1 cellular context compared by ENCODE assay signal in genomic region chr12:12704593-12705230, GRCh38.
TF ChIP-seq lines count a peak whose summit lies in the region.

No MANE protein-coding gene starts in this region.

TF ChIP-seq in HepG2, 621 proteins besides CTCF, POLR2A, EP300 and RAD21 (continues in another document):
- no peak for TF ChIP-seq ZNF530 (CRISPR knock-in tag; IDR thresholded peaks at IDR 0.05; ENCODE audit: low read depth)
- TF ChIP-seq, protein P1, sequence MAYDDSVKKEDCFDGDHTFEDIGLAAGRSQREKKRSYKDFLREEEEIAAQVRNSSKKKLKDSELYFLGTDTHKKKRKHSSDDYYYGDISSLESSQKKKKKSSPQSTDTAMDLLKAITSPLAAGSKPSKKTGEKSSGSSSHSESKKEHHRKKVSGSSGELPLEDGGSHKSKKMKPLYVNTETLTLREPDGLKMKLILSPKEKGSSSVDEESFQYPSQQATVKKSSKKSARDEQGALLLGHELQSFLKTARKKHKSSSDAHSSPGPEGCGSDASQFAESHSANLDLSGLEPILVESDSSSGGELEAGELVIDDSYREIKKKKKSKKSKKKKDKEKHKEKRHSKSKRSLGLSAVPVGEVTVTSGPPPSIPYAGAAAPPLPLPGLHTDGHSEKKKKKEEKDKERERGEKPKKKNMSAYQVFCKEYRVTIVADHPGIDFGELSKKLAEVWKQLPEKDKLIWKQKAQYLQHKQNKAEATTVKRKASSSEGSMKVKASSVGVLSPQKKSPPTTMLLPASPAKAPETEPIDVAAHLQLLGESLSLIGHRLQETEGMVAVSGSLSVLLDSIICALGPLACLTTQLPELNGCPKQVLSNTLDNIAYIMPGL (CRISPR knock-in tag; IDR thresholded peaks at IDR 0.05; ENCODE audit: borderline replicate concordance in 1 of 2, low read depth in 1 of 2) = peak; percentile 38 to 58; a peak in 2 of 4 replicates
- TF ChIP-seq ZNF503 (CRISPR knock-in tag; IDR thresholded peaks at IDR 0.05) = no peak
- 0 out of 2 replicates have a peak, but pooled peaks have one; percentile 16 for TF ChIP-seq HDAC2 (CRISPR knock-in tag; IDR thresholded peaks at IDR 0.05)
- TF ChIP-seq SRF (IDR thresholded peaks at IDR 0.05; ENCODE audit: low read depth, low read length) = no peak
- TF ChIP-seq KMT2A (CRISPR knock-in tag; IDR thresholded peaks at IDR 0.05) = no peak
- no peak for TF ChIP-seq SRSF9 (IDR thresholded peaks at IDR 0.05; ENCODE audit: borderline replicate concordance, insufficient read depth, low read depth, low read length, poor library complexity, severe bottlenecking)
- 0 out of 2 replicates have a peak, but pooled peaks have one; percentile 40 for TF ChIP-seq ZFP1 (CRISPR knock-in tag; IDR thresholded peaks at IDR 0.05)
- 0 out of 3 replicates have a peak, but pooled peaks have one; percentile 50 for TF ChIP-seq MXI1 (IDR thresholded peaks at IDR 0.05; ENCODE audit: borderline replicate concordance, low read depth, low read length)
- TF ChIP-seq, protein P2, sequence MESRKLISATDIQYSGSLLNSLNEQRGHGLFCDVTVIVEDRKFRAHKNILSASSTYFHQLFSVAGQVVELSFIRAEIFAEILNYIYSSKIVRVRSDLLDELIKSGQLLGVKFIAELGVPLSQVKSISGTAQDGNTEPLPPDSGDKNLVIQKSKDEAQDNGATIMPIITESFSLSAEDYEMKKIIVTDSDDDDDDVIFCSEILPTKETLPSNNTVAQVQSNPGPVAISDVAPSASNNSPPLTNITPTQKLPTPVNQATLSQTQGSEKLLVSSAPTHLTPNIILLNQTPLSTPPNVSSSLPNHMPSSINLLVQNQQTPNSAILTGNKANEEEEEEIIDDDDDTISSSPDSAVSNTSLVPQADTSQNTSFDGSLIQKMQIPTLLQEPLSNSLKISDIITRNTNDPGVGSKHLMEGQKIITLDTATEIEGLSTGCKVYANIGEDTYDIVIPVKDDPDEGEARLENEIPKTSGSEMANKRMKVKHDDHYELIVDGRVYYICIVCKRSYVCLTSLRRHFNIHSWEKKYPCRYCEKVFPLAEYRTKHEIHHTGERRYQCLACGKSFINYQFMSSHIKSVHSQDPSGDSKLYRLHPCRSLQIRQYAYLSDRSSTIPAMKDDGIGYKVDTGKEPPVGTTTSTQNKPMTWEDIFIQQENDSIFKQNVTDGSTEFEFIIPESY (CRISPR knock-in tag; IDR thresholded peaks at IDR 0.05) = peak; percentile 22; the same call in 1 of the 2 replicates
- peak; percentile 34; the same call in 1 of the 2 replicates for TF ChIP-seq CHD2 (IDR thresholded peaks at IDR 0.05; ENCODE audit: low read depth, low read length)
- TF ChIP-seq STAT5B (CRISPR knock-in tag; IDR thresholded peaks at IDR 0.05) = no peak
- peak; percentile 21; the same call in 1 of the 2 replicates for TF ChIP-seq NR2F6 (IDR thresholded peaks at IDR 0.05)
- TF ChIP-seq NR2F6 (CRISPR knock-in tag; IDR thresholded peaks at IDR 0.05) = peak; percentile 35; the same call in 1 of the 2 replicates
- TF ChIP-seq, protein P3, sequence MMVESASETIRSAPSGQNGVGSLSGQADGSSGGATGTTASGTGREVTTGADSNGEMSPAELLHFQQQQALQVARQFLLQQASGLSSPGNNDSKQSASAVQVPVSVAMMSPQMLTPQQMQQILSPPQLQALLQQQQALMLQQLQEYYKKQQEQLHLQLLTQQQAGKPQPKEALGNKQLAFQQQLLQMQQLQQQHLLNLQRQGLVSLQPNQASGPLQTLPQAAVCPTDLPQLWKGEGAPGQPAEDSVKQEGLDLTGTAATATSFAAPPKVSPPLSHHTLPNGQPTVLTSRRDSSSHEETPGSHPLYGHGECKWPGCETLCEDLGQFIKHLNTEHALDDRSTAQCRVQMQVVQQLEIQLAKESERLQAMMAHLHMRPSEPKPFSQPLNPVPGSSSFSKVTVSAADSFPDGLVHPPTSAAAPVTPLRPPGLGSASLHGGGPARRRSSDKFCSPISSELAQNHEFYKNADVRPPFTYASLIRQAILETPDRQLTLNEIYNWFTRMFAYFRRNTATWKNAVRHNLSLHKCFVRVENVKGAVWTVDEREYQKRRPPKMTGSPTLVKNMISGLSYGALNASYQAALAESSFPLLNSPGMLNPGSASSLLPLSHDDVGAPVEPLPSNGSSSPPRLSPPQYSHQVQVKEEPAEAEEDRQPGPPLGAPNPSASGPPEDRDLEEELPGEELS (CRISPR knock-in tag; IDR thresholded peaks at IDR 0.05) = peak; percentile 51; the same call in 1 of the 2 replicates
- TF ChIP-seq KAT8 (CRISPR knock-in tag; IDR thresholded peaks at IDR 0.05) = peak; percentile 55; the same call in 1 of the 2 replicates
- TF ChIP-seq SOX6 (IDR thresholded peaks at IDR 0.05) = no peak
- TF ChIP-seq SOX6 (CRISPR knock-in tag; IDR thresholded peaks at IDR 0.05) = peak; percentile 32; the same call in 1 of the 2 replicates
- TF ChIP-seq TSC22D2 (CRISPR knock-in tag; IDR thresholded peaks at IDR 0.05; ENCODE audit: borderline replicate concordance) = no peak
- no peak for TF ChIP-seq SAFB2 (CRISPR knock-in tag; IDR thresholded peaks at IDR 0.05; ENCODE audit: borderline replicate concordance, low read depth)
- TF ChIP-seq, protein P4, sequence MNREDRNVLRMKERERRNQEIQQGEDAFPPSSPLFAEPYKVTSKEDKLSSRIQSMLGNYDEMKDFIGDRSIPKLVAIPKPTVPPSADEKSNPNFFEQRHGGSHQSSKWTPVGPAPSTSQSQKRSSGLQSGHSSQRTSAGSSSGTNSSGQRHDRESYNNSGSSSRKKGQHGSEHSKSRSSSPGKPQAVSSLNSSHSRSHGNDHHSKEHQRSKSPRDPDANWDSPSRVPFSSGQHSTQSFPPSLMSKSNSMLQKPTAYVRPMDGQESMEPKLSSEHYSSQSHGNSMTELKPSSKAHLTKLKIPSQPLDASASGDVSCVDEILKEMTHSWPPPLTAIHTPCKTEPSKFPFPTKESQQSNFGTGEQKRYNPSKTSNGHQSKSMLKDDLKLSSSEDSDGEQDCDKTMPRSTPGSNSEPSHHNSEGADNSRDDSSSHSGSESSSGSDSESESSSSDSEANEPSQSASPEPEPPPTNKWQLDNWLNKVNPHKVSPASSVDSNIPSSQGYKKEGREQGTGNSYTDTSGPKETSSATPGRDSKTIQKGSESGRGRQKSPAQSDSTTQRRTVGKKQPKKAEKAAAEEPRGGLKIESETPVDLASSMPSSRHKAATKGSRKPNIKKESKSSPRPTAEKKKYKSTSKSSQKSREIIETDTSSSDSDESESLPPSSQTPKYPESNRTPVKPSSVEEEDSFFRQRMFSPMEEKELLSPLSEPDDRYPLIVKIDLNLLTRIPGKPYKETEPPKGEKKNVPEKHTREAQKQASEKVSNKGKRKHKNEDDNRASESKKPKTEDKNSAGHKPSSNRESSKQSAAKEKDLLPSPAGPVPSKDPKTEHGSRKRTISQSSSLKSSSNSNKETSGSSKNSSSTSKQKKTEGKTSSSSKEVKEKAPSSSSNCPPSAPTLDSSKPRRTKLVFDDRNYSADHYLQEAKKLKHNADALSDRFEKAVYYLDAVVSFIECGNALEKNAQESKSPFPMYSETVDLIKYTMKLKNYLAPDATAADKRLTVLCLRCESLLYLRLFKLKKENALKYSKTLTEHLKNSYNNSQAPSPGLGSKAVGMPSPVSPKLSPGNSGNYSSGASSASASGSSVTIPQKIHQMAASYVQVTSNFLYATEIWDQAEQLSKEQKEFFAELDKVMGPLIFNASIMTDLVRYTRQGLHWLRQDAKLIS (CRISPR knock-in tag; IDR thresholded peaks at IDR 0.05) = no peak
- 0 out of 2 replicates have a peak, but pooled peaks have one; percentile 61 for TF ChIP-seq ZNF24 (IDR thresholded peaks at IDR 0.05)
- peak; percentile 56; the same call in 1 of the 2 replicates for TF ChIP-seq MED1 (CRISPR knock-in tag; IDR thresholded peaks at IDR 0.05)
- TF ChIP-seq SUZ12 (IDR thresholded peaks at IDR 0.05; ENCODE audit: low read depth, low read length) = no peak
- no peak for TF ChIP-seq ZBTB7B (CRISPR knock-in tag; IDR thresholded peaks at IDR 0.05)
- TF ChIP-seq ZNF44 (CRISPR knock-in tag; IDR thresholded peaks at IDR 0.05) = no peak
- TF ChIP-seq TEAD3 (CRISPR knock-in tag; optimal IDR thresholded peaks at IDR 0.05; ENCODE audit: borderline replicate concordance) = peak; percentile 97
- TF ChIP-seq MAFF (IDR thresholded peaks at IDR 0.05; ENCODE audit: low read depth, low read length) = 0 out of 2 replicates have a peak, but pooled peaks have one; percentile 5
- TF ChIP-seq ZMYM3 (CRISPR knock-in tag; IDR thresholded peaks at IDR 0.05) = no peak
- peak; percentile 92 for TF ChIP-seq FOSL2 (CRISPR knock-in tag; IDR thresholded peaks at IDR 0.05)
- TF ChIP-seq RFXANK (CRISPR knock-in tag; IDR thresholded peaks at IDR 0.05) = 0 out of 2 replicates have a peak, but pooled peaks have one; percentile 35
- TF ChIP-seq ZFP36L2 (CRISPR knock-in tag; IDR thresholded peaks at IDR 0.05) = no peak
- no peak for TF ChIP-seq FOXA1 (IDR thresholded peaks at IDR 0.05)
- TF ChIP-seq FOXA1 (CRISPR knock-in tag; IDR thresholded peaks at IDR 0.05) = 0 out of 2 replicates have a peak, but pooled peaks have one; percentile 27
- no peak for TF ChIP-seq ZNF484 (CRISPR knock-in tag; IDR thresholded peaks at IDR 0.05; ENCODE audit: borderline replicate concordance, low read depth)
- no peak for TF ChIP-seq TGIF2 (CRISPR knock-in tag; IDR thresholded peaks at IDR 0.05)
- TF ChIP-seq FOXO4 (CRISPR knock-in tag; conservative IDR thresholded peaks at IDR 0.05) = no peak
- TF ChIP-seq ZSCAN29 (CRISPR knock-in tag; conservative IDR thresholded peaks at IDR 0.05) = peak; percentile 67; the same call in 1 of the 2 replicates
- peak; percentile 80 for TF ChIP-seq MIXL1 (CRISPR knock-in tag; IDR thresholded peaks at IDR 0.05)
- peak in 1 of 2 experiments; percentile 57; a peak in 1 of 4 replicates for TF ChIP-seq NR2F1 (CRISPR knock-in tag; IDR thresholded peaks at IDR 0.05)
- 0 out of 2 replicates have a peak, but pooled peaks have one; percentile 9 for TF ChIP-seq HNF4A (CRISPR knock-in tag; IDR thresholded peaks at IDR 0.05)
- no peak for TF ChIP-seq GABPB1 (CRISPR knock-in tag; IDR thresholded peaks at IDR 0.05)
- no peak for TF ChIP-seq ZNF749 (CRISPR knock-in tag; IDR thresholded peaks at IDR 0.05; ENCODE audit: borderline replicate concordance)
- TF ChIP-seq SOX13 (IDR thresholded peaks at IDR 0.05) = no peak
- TF ChIP-seq SOX13 (CRISPR knock-in tag; conservative IDR thresholded peaks at IDR 0.05 in 1 of 2, IDR thresholded peaks at IDR 0.05 in 1 of 2) = peak in 1 of 2 experiments; percentile 47; a peak in 1 of 4 replicates
- no peak for TF ChIP-seq ZNF724P (CRISPR knock-in tag; IDR thresholded peaks at IDR 0.05; ENCODE audit: borderline replicate concordance)
- TF ChIP-seq CBFB (CRISPR knock-in tag; IDR thresholded peaks at IDR 0.05) = no peak
- TF ChIP-seq SAP130 (CRISPR knock-in tag; IDR thresholded peaks at IDR 0.05; ENCODE audit: low read depth) = peak; percentile 42; the same call in 1 of the 2 replicates
- TF ChIP-seq, protein P5, sequence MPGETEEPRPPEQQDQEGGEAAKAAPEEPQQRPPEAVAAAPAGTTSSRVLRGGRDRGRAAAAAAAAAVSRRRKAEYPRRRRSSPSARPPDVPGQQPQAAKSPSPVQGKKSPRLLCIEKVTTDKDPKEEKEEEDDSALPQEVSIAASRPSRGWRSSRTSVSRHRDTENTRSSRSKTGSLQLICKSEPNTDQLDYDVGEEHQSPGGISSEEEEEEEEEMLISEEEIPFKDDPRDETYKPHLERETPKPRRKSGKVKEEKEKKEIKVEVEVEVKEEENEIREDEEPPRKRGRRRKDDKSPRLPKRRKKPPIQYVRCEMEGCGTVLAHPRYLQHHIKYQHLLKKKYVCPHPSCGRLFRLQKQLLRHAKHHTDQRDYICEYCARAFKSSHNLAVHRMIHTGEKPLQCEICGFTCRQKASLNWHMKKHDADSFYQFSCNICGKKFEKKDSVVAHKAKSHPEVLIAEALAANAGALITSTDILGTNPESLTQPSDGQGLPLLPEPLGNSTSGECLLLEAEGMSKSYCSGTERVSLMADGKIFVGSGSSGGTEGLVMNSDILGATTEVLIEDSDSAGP (CRISPR knock-in tag; IDR thresholded peaks at IDR 0.05; ENCODE audit: borderline replicate concordance) = no peak
- no peak for TF ChIP-seq RCOR2 (CRISPR knock-in tag; IDR thresholded peaks at IDR 0.05)
- TF ChIP-seq TARDBP (CRISPR knock-in tag; IDR thresholded peaks at IDR 0.05) = peak; percentile 29; the same call in 1 of the 2 replicates
- TF ChIP-seq NFKBIZ (CRISPR knock-in tag; IDR thresholded peaks at IDR 0.05) = 0 out of 2 replicates have a peak, but pooled peaks have one; percentile 32
- TF ChIP-seq FOXA3 (CRISPR knock-in tag; IDR thresholded peaks at IDR 0.05) = peak; percentile 70
- no peak for TF ChIP-seq ZNF143 (CRISPR knock-in tag; IDR thresholded peaks at IDR 0.05)
- TF ChIP-seq EZH2 (conservative IDR thresholded peaks at IDR 0.05; ENCODE audit: low read depth, low read length) = no peak
- peak; percentile 98 for TF ChIP-seq STAG1 (CRISPR knock-in tag; IDR thresholded peaks at IDR 0.05)
- TF ChIP-seq ZNF331 (CRISPR knock-in tag; IDR thresholded peaks at IDR 0.05) = 0 out of 2 replicates have a peak, but pooled peaks have one; percentile 25
- TF ChIP-seq NFKB2 (CRISPR knock-in tag; IDR thresholded peaks at IDR 0.05; ENCODE audit: borderline replicate concordance) = no peak
- TF ChIP-seq MZF1 (CRISPR knock-in tag; IDR thresholded peaks at IDR 0.05; ENCODE audit: borderline replicate concordance) = no peak
- no peak for TF ChIP-seq SRSF4 (IDR thresholded peaks at IDR 0.05; ENCODE audit: low read depth, low read length, poor library complexity, severe bottlenecking)
- TF ChIP-seq KLF16 (CRISPR knock-in tag; IDR thresholded peaks at IDR 0.05) = 0 out of 4 replicates have a peak, but pooled peaks of 1 of the 2 experiments have one; percentile 23
- TF ChIP-seq ATF7 (IDR thresholded peaks at IDR 0.05) = no peak
- TF ChIP-seq ATF7 (CRISPR knock-in tag; IDR thresholded peaks at IDR 0.05) = no peak
